In the genomic region with DNA sequence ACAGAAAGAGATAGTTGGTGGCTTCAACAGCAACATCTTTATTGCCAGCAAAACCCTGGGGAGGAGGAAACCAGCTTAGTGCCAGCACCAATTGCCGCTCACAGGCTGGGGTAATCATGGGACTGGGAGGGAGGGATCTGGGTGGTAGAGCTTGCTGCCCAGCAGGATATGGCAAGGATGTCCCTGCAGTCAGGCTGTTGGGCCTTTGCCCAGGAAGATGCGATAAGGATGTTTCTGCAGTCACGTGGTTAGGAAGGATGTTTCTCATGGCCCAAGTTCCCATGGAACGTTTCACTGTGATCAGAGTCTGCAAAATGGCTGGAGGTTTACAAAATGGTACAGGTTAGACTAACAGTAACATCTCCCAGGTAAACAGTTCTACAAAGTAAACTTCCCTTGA, we compare ENCODE assay signal across 4 cellular contexts.
A peak's percentile ranks its signal among the peaks of the same experiment; 100 is the strongest.
DNase-seq lines count a peak whose midpoint lies in the region; ATAC-seq, FAIRE-seq and TF ChIP-seq lines count a peak whose summit lies in the region.
"Not testable (repeated sequence)": the region's sequence is repeated elsewhere in the genome, so short reads cannot be mapped to it uniquely, and the experiment has no call there.

No MANE protein-coding gene starts in this region.

- H3K4me1 ChIP-seq in K562 (replicated peaks in 1 of 2; ENCODE audit: control insufficient read depth in 2 of 2, insufficient read depth in 2 of 2, low read length in 2 of 2); right cardiac atrium (ENCODE audit: control insufficient read depth, insufficient read depth, low read length); testis: not testable (repeated sequence)

- CTCF ChIA-PET in K562 (lab: Yijun Ruan, JAX; ENCODE audit: low intra/inter-chr PET ratio): not testable (repeated sequence)

- not testable (repeated sequence) for TF ChIP-seq POLR2A in K562 (conservative IDR thresholded peaks at IDR 0.05); testis (IDR thresholded peaks at IDR 0.05)

- not testable (repeated sequence) for H3K9me1 ChIP-seq in K562 (ENCODE audit: control insufficient read depth, insufficient read depth, low read length)

- H2AFZ ChIP-seq in K562 (ENCODE audit: low read depth, low read length): not testable (repeated sequence)

- H3K27ac ChIP-seq in K562 (ENCODE audit: extremely low read depth, low read depth, low read length); right cardiac atrium (ENCODE audit: low read length); testis: not testable (repeated sequence)

- not testable (repeated sequence) for H3K4me2 ChIP-seq in K562 (ENCODE audit: insufficient read depth, low read length)

- not testable (repeated sequence) for BruUV-seq in K562 (replicated peaks; lab: Mats Ljungman, UMichigan)

- not testable (repeated sequence) for TF ChIP-seq EP300 in K562 (IDR thresholded peaks at IDR 0.05; ENCODE audit: low read length)

- TF ChIP-seq RAD21 in K562 (CRISPR knock-in tag; conservative IDR thresholded peaks at IDR 0.05 in 1 of 2, IDR thresholded peaks at IDR 0.05 in 1 of 2): not testable (repeated sequence)

- not testable (repeated sequence) for H3K4me3 ChIP-seq in K562; right cardiac atrium (ENCODE audit: low read length); testis

- not testable (repeated sequence) for ATAC-seq in K562, left cardiac atrium
- peak in 1 of 2 donors; percentile 21 for ATAC-seq in right cardiac atrium

- H3K79me2 ChIP-seq in K562 (ENCODE audit: control insufficient read depth, insufficient read depth, low read length): not testable (repeated sequence)

- not testable (repeated sequence) for H4K20me1 ChIP-seq in K562 (replicated peaks; ENCODE audit: control insufficient read depth, insufficient read depth, low read length)

- H3K36me3 ChIP-seq in K562 (ENCODE audit: control insufficient read depth, insufficient read depth, low read length); testis (ENCODE audit: low read depth, missing control alignments): not testable (repeated sequence)

- H3K27me3 ChIP-seq in K562 (ENCODE audit: control insufficient read depth in 2 of 2, insufficient read depth in 2 of 2, low read length in 2 of 2); right cardiac atrium (ENCODE audit: control insufficient read depth, insufficient read depth); testis: not testable (repeated sequence)

- peak; percentile 57 for FAIRE-seq in K562 (lab: Jason Lieb, UNC)

- intact Hi-C loops in K562 (cut with micrococcal nuclease); left cardiac atrium (cut with DNase I); right cardiac atrium (cut with DNase I); testis (cut with DNase I; ENCODE audit: low total_unique reads): not testable (repeated sequence)

- DNase-seq in K562 (ENCODE audit: extremely low read depth in 1 of 4, low spot score in 3 of 4): not testable (repeated sequence)
- DNase-seq in left cardiac atrium (peak; percentile 34), right cardiac atrium (peak in 2 of 3 donors; percentile 26 to 58), testis (peak; percentile 56)

- H3K9ac ChIP-seq in K562 (ENCODE audit: insufficient read depth in 1 of 2, low read depth in 2 of 2, low read length in 2 of 2): not testable (repeated sequence)

- 0% methylated on average over 1 of the region's 4 CpGs for WGBS in K562 (ENCODE audit: insufficient coverage, low coverage, missing lambda C conversion rate)
- 58% methylated on average over 4 of the region's 4 CpGs for WGBS in right cardiac atrium
- WGBS in testis, 2 donors: 48 to 59% methylated on average over 4 of the region's 4 CpGs

- not testable (repeated sequence) for H3K9me3 ChIP-seq in K562 (replicated peaks; ENCODE audit: control insufficient read depth, insufficient read depth, low read depth, low read length); right cardiac atrium (ENCODE audit: control insufficient read depth, low read length); testis

- not testable (repeated sequence) for TF ChIP-seq CTCF in K562 (IDR thresholded peaks at IDR 0.05 in 2 of 3, conservative IDR thresholded peaks at IDR 0.05 in 1 of 3; ENCODE audit: insufficient read depth in 2 of 3, low read depth in 1 of 3, low read length in 3 of 3); testis (IDR thresholded peaks at IDR 0.05)

- in situ Hi-C loops in K562 (cut with MboI): not testable (repeated sequence)

- POLR2A ChIA-PET in K562 (lab: Yijun Ruan, JAX): not testable (repeated sequence)
